ENCODE assay signal across 16 cellular contexts in the genomic region with DNA sequence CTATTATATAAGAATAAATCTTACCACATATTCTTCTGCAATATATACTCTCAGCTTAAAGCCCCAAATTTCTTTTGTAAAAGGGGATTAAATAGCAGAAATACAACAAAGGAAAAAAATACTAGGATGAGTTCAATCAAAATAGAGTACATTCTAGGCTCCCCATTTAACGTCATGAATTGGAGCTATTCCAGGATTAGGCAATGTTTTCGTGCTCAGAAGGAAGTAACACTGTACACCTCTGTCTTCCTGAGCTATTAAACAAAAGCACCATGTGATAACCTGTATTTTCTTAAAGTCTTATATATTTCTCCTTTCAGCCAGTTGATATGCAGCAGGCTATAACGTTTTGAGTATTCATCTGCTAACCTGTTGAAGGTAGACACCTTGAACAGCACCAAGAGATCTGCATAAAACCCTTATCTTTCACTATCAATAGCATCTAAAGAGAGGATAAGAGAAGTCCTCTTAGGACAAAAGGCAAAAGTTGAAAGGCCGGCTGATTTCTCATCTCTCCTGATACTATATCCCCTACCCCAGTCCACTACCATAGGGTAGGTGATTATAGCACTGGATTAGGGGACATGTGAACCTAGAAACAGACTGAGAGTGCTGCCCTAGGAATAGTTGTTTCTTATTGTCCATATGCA. TPM values are rescaled to one million over a fixed set of nuclear protein-coding genes. Genes with fewer than 3 reads are reported as not detected.
DNase-seq lines count a peak whose midpoint lies in the region; ATAC-seq, FAIRE-seq and TF ChIP-seq lines count a peak whose summit lies in the region.
"Had no signal": no experiment of that assay in that cellular context is flagged by ENCODE, and none has a peak within 500 bp of the region (broad histone marks: within the 10 kb centered on the region; RNA-seq: fewer than 3 reads in every experiment).

No MANE protein-coding gene starts in this region.

- CTCF ChIA-PET in endothelial cell of umbilical vein (lab: Charles Lee): interaction anchor here (1.0 kb wide), 1 partner anchor 16 kb away, joined by 3 read pairs; no protein-coding TSS in a partner anchor
- CTCF ChIA-PET in activated CD8-positive, alpha-beta T cell treated with anti-CD3 and anti-CD28 coated beads for 36 hours (lab: Charles Lee): no interaction called here
- CTCF ChIA-PET in activated CD4-positive, alpha-beta T cell treated with anti-CD3 and anti-CD28 coated beads, Interleukin-2, amount 10 ng/mL, durations not matched to agents 7 days and 5 days (lab: Charles Lee): no interaction called here

- peaks cover 16% of the 10 kb centered on the region for H3K4me1 Mint-ChIP-seq in activated CD8-positive, alpha-beta T cell treated with anti-CD3 and anti-CD28 coated beads for 36 hours (ENCODE audit: low read depth)
- H3K4me1 Mint-ChIP-seq in activated CD4-positive, alpha-beta T cell treated with anti-CD3 and anti-CD28 coated beads, Interleukin-2, amount 10 ng/mL, durations not matched to agents 7 days and 5 days: peaks cover 7% of the 10 kb centered on the region

- H3K4me2 ChIP-seq in endothelial cell of umbilical vein (ENCODE audit: insufficient read depth, low read length) (no peak overlapping the region), mesendoderm (ENCODE audit: low read length) (no peak overlapping the region)
- H3K4me2 ChIP-seq: KMS-11 had no signal

- H3K4me3 ChIP-seq in endothelial cell of umbilical vein (replicated peaks in 1 of 3; ENCODE audit: insufficient read depth in 1 of 3, low read depth in 1 of 3, low read length in 3 of 3): no peak overlapping the region
- H3K4me3 ChIP-seq in mesendoderm (ENCODE audit: low read length): no peak overlapping the region
- no peak overlapping the region for H3K4me3 ChIP-seq in thyroid gland (replicated peaks in 1 of 3)
- H3K4me3 ChIP-seq: ascending aorta, heart right ventricle, lung had no signal

- no peaks in the 10 kb centered on the region for H3K36me3 ChIP-seq in endothelial cell of umbilical vein (ENCODE audit: control insufficient read depth in 2 of 2, extremely low read depth in 1 of 2, insufficient read depth in 2 of 2, low read length in 2 of 2)
- H3K36me3 ChIP-seq in mesendoderm (ENCODE audit: control insufficient read depth, insufficient read depth, low read length): no peaks in the 10 kb centered on the region
- no peaks in the 10 kb centered on the region for H3K36me3 ChIP-seq in thyroid gland
- H3K36me3 ChIP-seq: ascending aorta, heart right ventricle had no signal

- no peak overlapping the region for H3K23ac ChIP-seq in mesendoderm (ENCODE audit: low read length)

- H3K79me1 ChIP-seq in mesendoderm (ENCODE audit: low read length): no peaks in the 10 kb centered on the region

- peak; percentile 33 for FAIRE-seq in GM19239 (lab: Jason Lieb, UNC)
- peak; percentile 50 for FAIRE-seq in endothelial cell of umbilical vein (lab: Jason Lieb, UNC)

- peaks cover 1% of the 10 kb centered on the region for H3K27me3 Mint-ChIP-seq in activated CD8-positive, alpha-beta T cell treated with anti-CD3 and anti-CD28 coated beads for 36 hours
- H3K27me3 Mint-ChIP-seq in activated CD4-positive, alpha-beta T cell treated with anti-CD3 and anti-CD28 coated beads, Interleukin-2, amount 10 ng/mL, durations not matched to agents 7 days and 5 days: no peaks in the 10 kb centered on the region

- no peak overlapping the region for H2BK15ac ChIP-seq in mesendoderm (replicated peaks; ENCODE audit: low read depth)

- H3K9me3 ChIP-seq in endothelial cell of umbilical vein (replicated peaks; ENCODE audit: control insufficient read depth, insufficient read depth, low read length) (no peaks in the 10 kb centered on the region), thyroid gland (no peaks in the 10 kb centered on the region)
- H3K9me3 ChIP-seq: ascending aorta, heart right ventricle had no signal

- H2BK5ac ChIP-seq in mesendoderm (ENCODE audit: low read length): no peak overlapping the region

- no TSS peak for BruUV-seq in endothelial cell of umbilical vein (replicated peaks; lab: Mats Ljungman, UMichigan)

- H4K8ac ChIP-seq in mesendoderm (ENCODE audit: low read depth, low read length): no peak overlapping the region

- H2BK120ac ChIP-seq in mesendoderm (ENCODE audit: low read depth, low read length): no peak overlapping the region

- H3K9ac ChIP-seq in endothelial cell of umbilical vein (replicated peaks; ENCODE audit: extremely low read depth, insufficient read depth, low read length) (no peak overlapping the region), mesendoderm (ENCODE audit: low read length) (no peak overlapping the region)
- H3K9ac ChIP-seq: KMS-11 had no signal

- H2AK5ac ChIP-seq in mesendoderm (ENCODE audit: low read length): no peak overlapping the region

- POLR2A ChIA-PET in endothelial cell of umbilical vein (lab: Charles Lee): no interaction called here
- POLR2A ChIA-PET in activated CD8-positive, alpha-beta T cell treated with anti-CD3 and anti-CD28 coated beads for 36 hours (lab: Charles Lee): no interaction called here
- POLR2A ChIA-PET in activated CD4-positive, alpha-beta T cell treated with anti-CD3 and anti-CD28 coated beads, Interleukin-2, amount 10 ng/mL, durations not matched to agents 7 days and 5 days (lab: Charles Lee): no interaction called here

- H3K36me3 Mint-ChIP-seq in activated CD8-positive, alpha-beta T cell treated with anti-CD3 and anti-CD28 coated beads for 36 hours (ENCODE audit: low read depth): no peaks in the 10 kb centered on the region
- no peaks in the 10 kb centered on the region for H3K36me3 Mint-ChIP-seq in activated CD4-positive, alpha-beta T cell treated with anti-CD3 and anti-CD28 coated beads, Interleukin-2, amount 10 ng/mL, durations not matched to agents 7 days and 5 days (ENCODE audit: low read depth)
- H3K36me3 Mint-ChIP-seq: CD4-positive, CD25-positive, alpha-beta regulatory T cell had no signal

- H3K79me2 ChIP-seq in endothelial cell of umbilical vein (ENCODE audit: control insufficient read depth, insufficient read depth, low read length): no peaks in the 10 kb centered on the region
- H3K79me2 ChIP-seq in mesendoderm (ENCODE audit: control insufficient read depth, insufficient read depth, low read length): no peaks in the 10 kb centered on the region

- H3K4me1 ChIP-seq in endothelial cell of umbilical vein (ENCODE audit: control insufficient read depth, extremely low read depth, insufficient read depth, low read length) (no peaks in the 10 kb centered on the region), mesendoderm (ENCODE audit: control insufficient read depth, low read depth, low read length) (no peaks in the 10 kb centered on the region), thyroid gland (peaks cover 0 to 4% of the 10 kb centered on the region in 2 donors)
- H3K4me1 ChIP-seq: ascending aorta had no signal

- H3K27ac Mint-ChIP-seq in activated CD8-positive, alpha-beta T cell treated with anti-CD3 and anti-CD28 coated beads for 36 hours: no peak overlapping the region
- no peak overlapping the region for H3K27ac Mint-ChIP-seq in activated CD4-positive, alpha-beta T cell treated with anti-CD3 and anti-CD28 coated beads, Interleukin-2, amount 10 ng/mL, durations not matched to agents 7 days and 5 days
- H3K27ac Mint-ChIP-seq: CD4-positive, CD25-positive, alpha-beta regulatory T cell had no signal

- DNase-seq in GM19239 (ENCODE audit: insufficient read length, low spot score) (no peak), NCI-H226 (peak; percentile 51), endothelial cell of umbilical vein (ENCODE audit: low read depth, low spot score) (peak; percentile 57), mesendoderm (peak; percentile 19), thyroid gland (no peak), anterior cingulate cortex (lab: John Stamatoyannopoulos, UW) (no peak)
- no peak for DNase-seq in activated CD8-positive, alpha-beta T cell treated with anti-CD3 and anti-CD28 coated beads for 36 hours
- DNase-seq in activated CD4-positive, alpha-beta T cell treated with anti-CD3 and anti-CD28 coated beads, Interleukin-2, amount 10 ng/mL, durations not matched to agents 7 days and 5 days: no peak
- DNase-seq: activated T-cell treated with anti-CD3 and anti-CD28 coated beads, Interleukin-2, amount 50 U/mL, for 4 hours; CD4-positive, CD25-positive, alpha-beta regulatory T cell; effector CD4-positive, alpha-beta T cell; heart right ventricle; stimulated activated CD4-positive, alpha-beta T cell treated with anti-CD3 and anti-CD28 coated beads, Interleukin-12 subunit alpha, Interleukin-12 subunit beta, amount 100 ng/mL, for 4 hours had no signal

- H3K27me3 ChIP-seq in endothelial cell of umbilical vein (ENCODE audit: control insufficient read depth in 2 of 2, insufficient read depth in 2 of 2, low read length in 2 of 2): peaks cover 0 to 7% of the 10 kb centered on the region in 2 experiments
- H3K27me3 ChIP-seq in mesendoderm (ENCODE audit: insufficient read depth, low read length, poor library complexity): no peaks in the 10 kb centered on the region
- H3K27me3 ChIP-seq in thyroid gland: no peaks in the 10 kb centered on the region
- H3K27me3 ChIP-seq: ascending aorta, heart right ventricle had no signal

- no peaks in the 10 kb centered on the region for H3K9me1 ChIP-seq in endothelial cell of umbilical vein (replicated peaks; ENCODE audit: control insufficient read depth, extremely low read depth, insufficient read depth, low read length)

- H3K27ac ChIP-seq in endothelial cell of umbilical vein (ENCODE audit: insufficient read depth, low read depth, low read length) (no peak overlapping the region), mesendoderm (ENCODE audit: low read depth, low read length) (no peak overlapping the region), thyroid gland (no peak overlapping the region)
- H3K27ac ChIP-seq: ascending aorta, heart right ventricle, KMS-11 had no signal

- no peak for TF ChIP-seq POLR2A in endothelial cell of umbilical vein (IDR thresholded peaks at IDR 0.05; ENCODE audit: low read depth, low read length)
- no peak for TF ChIP-seq POLR2A in thyroid gland (IDR thresholded peaks at IDR 0.05)

- WGBS in mesendoderm (ENCODE audit: extremely low coverage, insufficient coverage, low lambda C conversion rate): no CpG with 5 or more reads among the region's 4 CpGs
- WGBS in thyroid gland, 2 donors: 35 to 36% methylated on average over 4 of the region's 4 CpGs

- no peak overlapping the region for H3K4me3 Mint-ChIP-seq in activated CD8-positive, alpha-beta T cell treated with anti-CD3 and anti-CD28 coated beads for 36 hours
- no peak overlapping the region for H3K4me3 Mint-ChIP-seq in activated CD4-positive, alpha-beta T cell treated with anti-CD3 and anti-CD28 coated beads, Interleukin-2, amount 10 ng/mL, durations not matched to agents 7 days and 5 days
- H3K4me3 Mint-ChIP-seq: activated T-cell treated with anti-CD3 and anti-CD28 coated beads, Interleukin-2, amount 50 U/mL, for 4 hours; CD4-positive, CD25-positive, alpha-beta regulatory T cell had no signal

- dilution Hi-C loops in endothelial cell of umbilical vein (cut with MboI; ENCODE audit: extremely low pct_ligation_motif_present, low sequenced_read_pairs): no loop called here

- H3K9me3 Mint-ChIP-seq in activated CD8-positive, alpha-beta T cell treated with anti-CD3 and anti-CD28 coated beads for 36 hours: no peaks in the 10 kb centered on the region
- no peaks in the 10 kb centered on the region for H3K9me3 Mint-ChIP-seq in activated CD4-positive, alpha-beta T cell treated with anti-CD3 and anti-CD28 coated beads, Interleukin-2, amount 10 ng/mL, durations not matched to agents 7 days and 5 days
- H3K9me3 Mint-ChIP-seq: activated T-cell treated with anti-CD3 and anti-CD28 coated beads, Interleukin-2, amount 50 U/mL, for 4 hours had no signal

- H3K4ac ChIP-seq in mesendoderm (ENCODE audit: low read depth, low read length): no peak overlapping the region

- no peaks in the 10 kb centered on the region for H4K20me1 ChIP-seq in endothelial cell of umbilical vein (replicated peaks; ENCODE audit: control insufficient read depth, extremely low read depth, insufficient read depth, low read length)

- intact Hi-C loops in endothelial cell of umbilical vein (cut with micrococcal nuclease): no loop called here
- intact Hi-C loops in thyroid gland (cut with DNase I): no loop called here
- intact Hi-C loops in activated CD8-positive, alpha-beta T cell treated with anti-CD3 and anti-CD28 coated beads for 36 hours (cut with micrococcal nuclease): no loop called here

- no peak overlapping the region for H2AFZ ChIP-seq in endothelial cell of umbilical vein (ENCODE audit: low read depth, low read length)

- TF ChIP-seq CTCF in endothelial cell of umbilical vein (IDR thresholded peaks at IDR 0.05; ENCODE audit: extremely low read depth in 1 of 2, insufficient read depth in 1 of 2, low read depth in 1 of 2, low read length in 2 of 2) (no peak), thyroid gland (IDR thresholded peaks at IDR 0.05) (no peak)
- no peak for TF ChIP-seq CTCF in activated CD8-positive, alpha-beta T cell treated with anti-CD3 and anti-CD28 coated beads for 36 hours (IDR thresholded peaks at IDR 0.05)

- H3K56ac ChIP-seq in mesendoderm (ENCODE audit: low read length): no peak overlapping the region

- H3K18ac ChIP-seq in mesendoderm (ENCODE audit: low read length): no peak overlapping the region

- no peak for ATAC-seq in activated CD8-positive, alpha-beta T cell treated with anti-CD3 and anti-CD28 coated beads for 36 hours
- ATAC-seq: activated T-cell treated with anti-CD3 and anti-CD28 coated beads, Interleukin-2, amount 50 U/mL, for 4 hours had no signal

- H4K5ac ChIP-seq in mesendoderm (ENCODE audit: low read length): no peak overlapping the region

RNA-seq across cellular contexts. Expression of gene TEC, which starts 31.5 kb away (rescaled TPM):
- total RNA-seq in endothelial cell of umbilical vein (0.86 and 0.97 TPM in 2 replicates), thyroid gland (10 to 100 TPM in 1 of 4 donors, 1 to 10 TPM in 3; 3.6 to 12.7 (median 3.9) TPM)
- 0.08 and 0.18 TPM in 2 replicates for polyA plus RNA-seq in endothelial cell of umbilical vein
- polyA plus RNA-seq in endothelial cell of umbilical vein (2011; cell fraction: cytosol; rRNA removed): 0.07 and 0.08 TPM in 2 replicates
- 0.18 and 0.27 TPM in 2 replicates for polyA plus RNA-seq in endothelial cell of umbilical vein (2011; cell fraction: nucleus; rRNA removed)
- polyA plus RNA-seq in endothelial cell of umbilical vein (2012): 0.11 and 0.29 TPM in 2 replicates
- polyA minus RNA-seq in endothelial cell of umbilical vein: 0.51 and 0.59 TPM in 2 replicates
- polyA minus RNA-seq in endothelial cell of umbilical vein (2011; cell fraction: cytosol; rRNA and poly(A)+ RNA removed): 1.1 TPM
- 0.34 and 0.82 TPM in 2 replicates for polyA minus RNA-seq in endothelial cell of umbilical vein (2011; cell fraction: nucleus; rRNA and poly(A)+ RNA removed)
- polyA plus RNA-seq in mesendoderm (2013, experiment 1 of 2): 0.63 TPM
- polyA plus RNA-seq in mesendoderm (2013, experiment 2 of 2): 0.71 TPM
- 1 to 10 TPM; 3.6 to 4.2 TPM for total RNA-seq in activated CD8-positive, alpha-beta T cell treated with anti-CD3 and anti-CD28 coated beads for 36 hours
- total RNA-seq in activated CD4-positive, alpha-beta T cell treated with anti-CD3 and anti-CD28 coated beads, Interleukin-2, amount 10 ng/mL, durations not matched to agents 7 days and 5 days: 1 to 10 TPM; 1.0 to 1.1 TPM

Comparison
In these comparisons a context has a peak if more than half of its experiments do, and no peak if none do; other contexts are left out.
1. DNase-seq: peak in NCI-H226 (single experiment), endothelial cell of umbilical vein (single experiment) and mesendoderm (single experiment); none in GM19239 (single experiment), thyroid gland (0 of 2), activated CD8-positive, alpha-beta T cell treated with anti-CD3 and anti-CD28 coated beads for 36 hours (single experiment), activated CD4-positive, alpha-beta T cell treated with anti-CD3 and anti-CD28 coated beads, Interleukin-2, amount 10 ng/mL, durations not matched to agents 7 days and 5 days (single experiment) and anterior cingulate cortex (0 of 58).